In the genomic region with DNA sequence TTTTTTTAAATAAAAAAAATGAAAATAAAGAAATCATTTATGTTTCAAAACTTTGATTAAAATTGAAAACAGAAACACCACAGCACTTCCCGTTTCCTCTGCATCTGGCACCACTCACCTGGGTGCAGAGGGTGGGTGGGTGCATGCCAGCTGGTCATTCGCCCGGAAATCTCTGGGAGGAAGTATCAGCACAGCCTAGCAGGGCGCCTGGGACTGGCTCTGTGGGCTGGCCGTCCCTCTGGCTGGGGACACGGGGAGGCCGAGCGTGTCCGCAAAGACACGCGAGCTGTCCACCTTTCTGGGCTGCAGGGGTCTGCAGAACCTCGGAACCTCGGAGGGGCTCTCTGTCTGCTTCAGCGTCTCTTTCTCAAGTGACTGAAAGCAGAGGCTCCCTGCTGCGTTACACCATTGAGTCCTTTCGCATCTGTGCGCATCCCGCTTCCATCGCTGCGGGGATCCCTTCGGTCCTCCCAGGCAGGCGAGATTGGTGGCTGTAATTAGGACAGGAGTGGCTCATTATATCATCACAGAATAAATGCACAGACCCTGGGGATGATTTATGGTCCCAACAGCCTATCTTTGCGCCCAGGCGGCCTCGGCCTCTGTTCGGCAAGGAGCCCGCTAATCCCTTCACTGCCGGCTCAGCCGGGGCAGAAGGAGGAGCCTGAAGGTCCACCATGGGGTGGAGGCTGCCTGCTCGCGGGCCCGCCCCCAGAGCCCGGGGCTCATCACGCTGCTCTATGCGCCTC, we compare ENCODE assay signal across 1 cellular context.
TF ChIP-seq lines count a peak whose summit lies in the region.

No MANE protein-coding gene starts in this region.

TF ChIP-seq in HEK293, 187 proteins besides CTCF, POLR2A, EP300 and RAD21 (continued from another document and continues in another):
- peak; percentile 38; the same call in 1 of the 2 replicates for TF ChIP-seq TCF7L2 (IDR thresholded peaks at IDR 0.05; ENCODE audit: borderline replicate concordance, low read depth, low read length)
- TF ChIP-seq ZNF548 (tag by site-specific recombination; IDR thresholded peaks at IDR 0.05) = no peak
- TF ChIP-seq, protein P1, sequence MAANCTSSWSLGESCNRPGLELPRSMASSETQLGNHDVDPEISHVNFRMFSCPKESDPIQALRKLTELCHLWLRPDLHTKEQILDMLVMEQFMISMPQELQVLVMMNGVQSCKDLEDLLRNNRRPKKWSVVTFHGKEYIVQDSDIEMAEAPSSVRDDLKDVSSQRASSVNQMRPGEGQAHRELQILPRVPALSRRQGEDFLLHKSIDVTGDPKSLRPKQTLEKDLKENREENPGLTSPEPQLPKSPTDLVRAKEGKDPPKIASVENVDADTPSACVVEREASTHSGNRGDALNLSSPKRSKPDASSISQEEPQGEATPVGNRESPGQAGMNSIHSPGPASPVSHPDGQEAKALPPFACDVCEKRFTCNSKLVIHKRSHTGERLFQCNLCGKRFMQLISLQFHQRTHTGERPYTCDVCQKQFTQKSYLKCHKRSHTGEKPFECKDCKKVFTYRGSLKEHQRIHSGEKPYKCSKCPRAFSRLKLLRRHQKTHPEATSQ (tag by site-specific recombination; IDR thresholded peaks at IDR 0.05) = no peak
- no peak for TF ChIP-seq REPIN1 (tag by site-specific recombination; IDR thresholded peaks at IDR 0.05; ENCODE audit: low read depth)
- TF ChIP-seq, protein P2, sequence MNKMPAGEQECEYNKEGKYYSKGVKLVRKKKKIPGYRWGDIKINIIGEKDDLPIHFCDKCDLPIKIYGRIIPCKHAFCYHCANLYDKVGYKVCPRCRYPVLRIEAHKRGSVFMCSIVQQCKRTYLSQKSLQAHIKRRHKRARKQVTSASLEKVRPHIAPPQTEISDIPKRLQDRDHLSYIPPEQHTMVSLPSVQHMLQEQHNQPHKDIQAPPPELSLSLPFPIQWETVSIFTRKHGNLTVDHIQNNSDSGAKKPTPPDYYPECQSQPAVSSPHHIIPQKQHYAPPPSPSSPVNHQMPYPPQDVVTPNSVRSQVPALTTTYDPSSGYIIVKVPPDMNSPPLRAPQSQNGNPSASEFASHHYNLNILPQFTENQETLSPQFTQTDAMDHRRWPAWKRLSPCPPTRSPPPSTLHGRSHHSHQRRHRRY (tag by site-specific recombination; IDR thresholded peaks at IDR 0.05) = peak; percentile 83; the same call in 1 of the 2 replicates
- no peak for TF ChIP-seq ZNF37A (tag by site-specific recombination; IDR thresholded peaks at IDR 0.05)
- TF ChIP-seq ZNF223 (tag by site-specific recombination; IDR thresholded peaks at IDR 0.05) = no peak
- peak; percentile 90 for TF ChIP-seq ZBTB48 (tag by site-specific recombination; IDR thresholded peaks at IDR 0.05)
- peak; percentile 72 for TF ChIP-seq ZBTB20 (tag by site-specific recombination; IDR thresholded peaks at IDR 0.05)
- TF ChIP-seq ZNF16 (tag by site-specific recombination; IDR thresholded peaks at IDR 0.05; ENCODE audit: low read depth) = no peak
- TF ChIP-seq HIC1 (tag by site-specific recombination; IDR thresholded peaks at IDR 0.05) = 0 out of 2 replicates have a peak, but pooled peaks have one; percentile 15
- TF ChIP-seq ZNF558 (tag by site-specific recombination; IDR thresholded peaks at IDR 0.05) = no peak
- TF ChIP-seq ZNF768 (tag by site-specific recombination; IDR thresholded peaks at IDR 0.05) = no peak
- TF ChIP-seq SP3 (tag by site-specific recombination; IDR thresholded peaks at IDR 0.05) = peak; percentile 47; the same call in 1 of the 2 replicates
- no peak for TF ChIP-seq ZNF214 (tag by site-specific recombination; IDR thresholded peaks at IDR 0.05; ENCODE audit: borderline replicate concordance)
- TF ChIP-seq ZFP37 (tag by site-specific recombination; IDR thresholded peaks at IDR 0.05) = no peak
- TF ChIP-seq, protein P3, sequence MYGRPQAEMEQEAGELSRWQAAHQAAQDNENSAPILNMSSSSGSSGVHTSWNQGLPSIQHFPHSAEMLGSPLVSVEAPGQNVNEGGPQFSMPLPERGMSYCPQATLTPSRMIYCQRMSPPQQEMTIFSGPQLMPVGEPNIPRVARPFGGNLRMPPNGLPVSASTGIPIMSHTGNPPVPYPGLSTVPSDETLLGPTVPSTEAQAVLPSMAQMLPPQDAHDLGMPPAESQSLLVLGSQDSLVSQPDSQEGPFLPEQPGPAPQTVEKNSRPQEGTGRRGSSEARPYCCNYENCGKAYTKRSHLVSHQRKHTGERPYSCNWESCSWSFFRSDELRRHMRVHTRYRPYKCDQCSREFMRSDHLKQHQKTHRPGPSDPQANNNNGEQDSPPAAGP (tag by site-specific recombination; IDR thresholded peaks at IDR 0.05) = peak; percentile 90
- TF ChIP-seq, protein P4, sequence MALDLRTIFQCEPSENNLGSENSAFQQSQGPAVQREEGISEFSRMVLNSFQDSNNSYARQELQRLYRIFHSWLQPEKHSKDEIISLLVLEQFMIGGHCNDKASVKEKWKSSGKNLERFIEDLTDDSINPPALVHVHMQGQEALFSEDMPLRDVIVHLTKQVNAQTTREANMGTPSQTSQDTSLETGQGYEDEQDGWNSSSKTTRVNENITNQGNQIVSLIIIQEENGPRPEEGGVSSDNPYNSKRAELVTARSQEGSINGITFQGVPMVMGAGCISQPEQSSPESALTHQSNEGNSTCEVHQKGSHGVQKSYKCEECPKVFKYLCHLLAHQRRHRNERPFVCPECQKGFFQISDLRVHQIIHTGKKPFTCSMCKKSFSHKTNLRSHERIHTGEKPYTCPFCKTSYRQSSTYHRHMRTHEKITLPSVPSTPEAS (tag by site-specific recombination; IDR thresholded peaks at IDR 0.05) = peak; percentile 31; the same call in 1 of the 2 replicates
- TF ChIP-seq ZBTB17 (tag by site-specific recombination; IDR thresholded peaks at IDR 0.05) = peak; percentile 94
- peak; percentile 84 for TF ChIP-seq FEZF1 (tag by site-specific recombination; IDR thresholded peaks at IDR 0.05)
- TF ChIP-seq ZNF785 (tag by site-specific recombination; IDR thresholded peaks at IDR 0.05) = no peak
- peak; percentile 40; the same call in 1 of the 2 replicates for TF ChIP-seq KLF9 (tag by site-specific recombination; IDR thresholded peaks at IDR 0.05; ENCODE audit: low read depth)
- TF ChIP-seq PRDM10 (tag by site-specific recombination; IDR thresholded peaks at IDR 0.05) = peak; percentile 59
- TF ChIP-seq INSM2 (tag by site-specific recombination; IDR thresholded peaks at IDR 0.05) = peak; percentile 86
- peak; percentile 53 for TF ChIP-seq PRDM1 (tag by site-specific recombination; IDR thresholded peaks at IDR 0.05)
- TF ChIP-seq ZNF169 (tag by site-specific recombination; IDR thresholded peaks at IDR 0.05) = no peak
- TF ChIP-seq GLIS1 (tag by site-specific recombination; IDR thresholded peaks at IDR 0.05) = peak; percentile 96
- TF ChIP-seq ZNF544 (tag by site-specific recombination; IDR thresholded peaks at IDR 0.05) = no peak
- TF ChIP-seq, protein P5, sequence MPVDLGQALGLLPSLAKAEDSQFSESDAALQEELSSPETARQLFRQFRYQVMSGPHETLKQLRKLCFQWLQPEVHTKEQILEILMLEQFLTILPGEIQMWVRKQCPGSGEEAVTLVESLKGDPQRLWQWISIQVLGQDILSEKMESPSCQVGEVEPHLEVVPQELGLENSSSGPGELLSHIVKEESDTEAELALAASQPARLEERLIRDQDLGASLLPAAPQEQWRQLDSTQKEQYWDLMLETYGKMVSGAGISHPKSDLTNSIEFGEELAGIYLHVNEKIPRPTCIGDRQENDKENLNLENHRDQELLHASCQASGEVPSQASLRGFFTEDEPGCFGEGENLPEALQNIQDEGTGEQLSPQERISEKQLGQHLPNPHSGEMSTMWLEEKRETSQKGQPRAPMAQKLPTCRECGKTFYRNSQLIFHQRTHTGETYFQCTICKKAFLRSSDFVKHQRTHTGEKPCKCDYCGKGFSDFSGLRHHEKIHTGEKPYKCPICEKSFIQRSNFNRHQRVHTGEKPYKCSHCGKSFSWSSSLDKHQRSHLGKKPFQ (tag by site-specific recombination; IDR thresholded peaks at IDR 0.05) = 0 out of 2 replicates have a peak, but pooled peaks have one; percentile 42
- TF ChIP-seq GLIS2 (tag by site-specific recombination; IDR thresholded peaks at IDR 0.05) = peak; percentile 50
- TF ChIP-seq ZBTB26 (tag by site-specific recombination; optimal IDR thresholded peaks at IDR 0.05) = peak; percentile 24
- peak; percentile 88 for TF ChIP-seq ZNF394 (tag by site-specific recombination; IDR thresholded peaks at IDR 0.05; ENCODE audit: borderline replicate concordance)
- TF ChIP-seq ZNF302 (tag by site-specific recombination; IDR thresholded peaks at IDR 0.05; ENCODE audit: low read depth) = no peak
- no peak for TF ChIP-seq ZNF585B (tag by site-specific recombination; IDR thresholded peaks at IDR 0.05)
- TF ChIP-seq TSHZ1 (tag by site-specific recombination; IDR thresholded peaks at IDR 0.05; ENCODE audit: borderline replicate concordance) = peak; percentile 78
- TF ChIP-seq ZXDB (tag by site-specific recombination; IDR thresholded peaks at IDR 0.05) = peak; percentile 73
- peak; percentile 71 for TF ChIP-seq ZBTB21 (tag by site-specific recombination; IDR thresholded peaks at IDR 0.05)
